Comparison of ENCODE assay signal across 23 cellular contexts in the genomic region with DNA sequence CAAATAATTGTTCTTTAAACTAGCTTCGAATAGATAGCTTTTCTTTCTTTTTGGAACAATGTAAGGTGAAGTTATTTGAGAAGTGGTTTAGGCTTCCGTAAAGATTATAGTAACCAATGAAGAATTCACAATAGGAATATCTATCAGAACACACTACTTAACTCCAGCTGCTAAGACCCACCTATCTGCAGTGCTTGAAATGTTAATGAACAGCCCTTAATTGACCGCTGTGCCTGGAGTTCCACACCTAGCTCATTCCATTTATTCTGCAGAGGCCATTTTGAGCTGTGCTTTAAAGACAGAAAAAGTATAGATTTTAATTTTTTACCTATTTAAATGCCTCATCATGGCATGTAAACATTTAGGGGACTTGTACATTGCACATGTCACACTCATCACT.
A peak's percentile ranks its signal among the peaks of the same experiment; 100 is the strongest.
DNase-seq lines count a peak whose midpoint lies in the region; ATAC-seq and TF ChIP-seq lines count a peak whose summit lies in the region.
"Had no signal": no experiment of that assay in that cellular context is flagged by ENCODE, and none has a peak within 500 bp of the region (broad histone marks: within the 10 kb centered on the region; RNA-seq: fewer than 3 reads in every experiment).

No MANE protein-coding gene starts in this region.

- H3K27ac Mint-ChIP-seq in GM23338, result no peak overlapping the region
- no peak overlapping the region for H3K27ac Mint-ChIP-seq in WTC11
- H3K27ac Mint-ChIP-seq in glutamatergic neuron (ENCODE audit: unreplicated experiment), result peak overlapping the region; percentile 8
- H3K27ac Mint-ChIP-seq: CD4-positive, alpha-beta memory T cell; CD4-positive, CD25-positive, alpha-beta regulatory T cell; CD8-positive, alpha-beta memory T cell had no signal

- no peaks in the 10 kb centered on the region for H3K9me2 ChIP-seq in GM23338 (ENCODE audit: insufficient read depth)

- POLR2A ChIA-PET in WTC11 (lab: Charles Lee), result interaction anchor here (0.6 kb wide), 1 partner anchor 868 kb away, joined by 3 read pairs; no protein-coding TSS in a partner anchor

- no peak for DNase-seq in GM23338 (ENCODE audit: low spot score)
- DNase-seq in WTC11 (ENCODE audit: low spot score), result no peak
- no peak for DNase-seq in glutamatergic neuron
- no peak for DNase-seq in gastrocnemius medialis
- DNase-seq in DMS53 treated with DMSO at 0.1 percent for 48 hours (lab: John Stamatoyannopoulos, UW; ENCODE audit: unreplicated experiment), result no peak
- DNase-seq in NCI-H345 treated with DMSO at 0.1 percent for 48 hours (lab: John Stamatoyannopoulos, UW; ENCODE audit: unreplicated experiment), result no peak
- DNase-seq: 8988T; ACHN; BE2C; C1 segment of cervical spinal cord; CD4-positive, alpha-beta memory T cell; CD4-positive, CD25-positive, alpha-beta regulatory T cell; CD8-positive, alpha-beta memory T cell; COR-L47; DMS 273 treated with DMSO at 0.1 percent for 48 hours; DMS153; DMS53; DMS79 treated with DMSO at 0.1 percent for 48 hours; GDM1 had no signal

- TF ChIP-seq CTCF in GM23338 (conservative IDR thresholded peaks at IDR 0.05; ENCODE audit: low read depth in 2 of 2) (no peak), WTC11 (IDR thresholded peaks at IDR 0.05) (no peak), glutamatergic neuron (IDR thresholded peaks at IDR 0.05; ENCODE audit: partially characterized antibody, unreplicated experiment) (no peak), gastrocnemius medialis (IDR thresholded peaks at IDR 0.05 in 4 of 5, conservative IDR thresholded peaks at IDR 0.05 in 1 of 5) (no peak)

- H3K9me3 Mint-ChIP-seq in GM23338, result no peaks in the 10 kb centered on the region
- no peaks in the 10 kb centered on the region for H3K9me3 Mint-ChIP-seq in WTC11
- peaks cover 9% of the 10 kb centered on the region for H3K9me3 Mint-ChIP-seq in glutamatergic neuron (ENCODE audit: unreplicated experiment)
- H3K9me3 Mint-ChIP-seq: CD4-positive, alpha-beta memory T cell; CD4-positive, CD25-positive, alpha-beta regulatory T cell; CD8-positive, alpha-beta memory T cell had no signal

- CTCF ChIA-PET in WTC11 (lab: Charles Lee), result no interaction called here

- H3K36me3 ChIP-seq in GM23338 (ENCODE audit: insufficient read depth), result no peaks in the 10 kb centered on the region
- no peaks in the 10 kb centered on the region for H3K36me3 ChIP-seq in gastrocnemius medialis
- H3K36me3 ChIP-seq: BE2C, BLaER1 had no signal

- no peaks in the 10 kb centered on the region for H4K20me1 ChIP-seq in GM23338 (replicated peaks; ENCODE audit: insufficient read depth)
- H4K20me1 ChIP-seq: BLaER1 had no signal

- in situ Hi-C loops in gastrocnemius medialis (cut with MboI; ENCODE audit: low sequenced_read_pairs in 4 of 4), result no loop called here

- H3K4me1 ChIP-seq in GM23338 (ENCODE audit: insufficient read depth) (no peaks in the 10 kb centered on the region; the same call in none of the 2 replicates), gastrocnemius medialis (no peaks in the 10 kb centered on the region)
- H3K4me1 ChIP-seq: BE2C had no signal

- H3K4me1 Mint-ChIP-seq in GM23338 (peaks cover 9% of the 10 kb centered on the region), WTC11 (peaks cover 28% of the 10 kb centered on the region), glutamatergic neuron (ENCODE audit: low read depth, unreplicated experiment) (peaks cover 23% of the 10 kb centered on the region)
- H3K4me1 Mint-ChIP-seq: CD4-positive, alpha-beta memory T cell; CD4-positive, CD25-positive, alpha-beta regulatory T cell; CD8-positive, alpha-beta memory T cell had no signal

- H3K4me2 ChIP-seq in GM23338, result no peak overlapping the region
- H3K4me2 ChIP-seq: BLaER1 had no signal

- no peak for TF ChIP-seq POLR2A in gastrocnemius medialis (IDR thresholded peaks at IDR 0.05)

- H3K4me3 ChIP-seq in GM23338 (no peak overlapping the region), gastrocnemius medialis (no peak overlapping the region)
- H3K4me3 ChIP-seq: BLaER1, GM12878 had no signal

- no peak overlapping the region for H3K27ac ChIP-seq in GM23338 (ENCODE audit: low read depth)
- H3K27ac ChIP-seq in gastrocnemius medialis, result no peak overlapping the region
- H3K27ac ChIP-seq: BLaER1 had no signal

- H3K9me3 ChIP-seq in gastrocnemius medialis, result no peaks in the 10 kb centered on the region
- H3K9me3 ChIP-seq: BE2C, BLaER1 had no signal

- H3K79me2 ChIP-seq in GM23338 (replicated peaks; ENCODE audit: insufficient read depth), result no peaks in the 10 kb centered on the region

- no peaks in the 10 kb centered on the region for H3K27me3 ChIP-seq in GM23338 (ENCODE audit: insufficient read depth)
- no peaks in the 10 kb centered on the region for H3K27me3 ChIP-seq in gastrocnemius medialis
- H3K27me3 ChIP-seq: BLaER1 had no signal

- intact Hi-C loops in gastrocnemius medialis (cut with DNase I; ENCODE audit: low total_unique reads), result no loop called here

- H2AFZ ChIP-seq in GM23338, result no peak overlapping the region

- no peak overlapping the region for H3K4me3 Mint-ChIP-seq in GM23338
- no peak overlapping the region for H3K4me3 Mint-ChIP-seq in WTC11
- H3K4me3 Mint-ChIP-seq in glutamatergic neuron (ENCODE audit: unreplicated experiment), result no peak overlapping the region
- H3K4me3 Mint-ChIP-seq: CD14-positive monocyte; CD4-positive, alpha-beta memory T cell; CD4-positive, CD25-positive, alpha-beta regulatory T cell; CD8-positive, alpha-beta memory T cell had no signal

- no peaks in the 10 kb centered on the region for H3K36me3 Mint-ChIP-seq in GM23338 (ENCODE audit: low read depth)
- H3K36me3 Mint-ChIP-seq in WTC11, result no peaks in the 10 kb centered on the region
- H3K36me3 Mint-ChIP-seq in glutamatergic neuron (ENCODE audit: unreplicated experiment), result peaks cover 11% of the 10 kb centered on the region
- H3K36me3 Mint-ChIP-seq: CD14-positive monocyte; CD4-positive, alpha-beta memory T cell; CD4-positive, CD25-positive, alpha-beta regulatory T cell; CD8-positive, alpha-beta memory T cell had no signal

- no peaks in the 10 kb centered on the region for H3F3A ChIP-seq in GM23338 (replicated peaks; ENCODE audit: low read depth)

- ATAC-seq in GM23338 (peak; percentile 34; the same call in 1 of the 3 replicates), WTC11 (peak; percentile 63), gastrocnemius medialis (no peak), HG02840 (IDR thresholded peaks at IDR 0.05; ENCODE audit: low FRiP score, unreplicated experiment) (no peak)
- ATAC-seq: GM12878 had no signal

- H3K27me3 Mint-ChIP-seq in GM23338 (ENCODE audit: insufficient read depth, low read depth, poor library complexity) (no peaks in the 10 kb centered on the region), WTC11 (ENCODE audit: low read depth) (peaks cover 17% of the 10 kb centered on the region), glutamatergic neuron (ENCODE audit: unreplicated experiment) (peaks cover 6% of the 10 kb centered on the region)
- H3K27me3 Mint-ChIP-seq: CD4-positive, CD25-positive, alpha-beta regulatory T cell had no signal

TF ChIP-seq in GM23338, 12 proteins besides CTCF, POLR2A, EP300 and RAD21 (continues in another document):
- TF ChIP-seq JUNB (IDR thresholded peaks at IDR 0.05; ENCODE audit: unreplicated experiment), result no peak

TF ChIP-seq in WTC11, 78 proteins besides CTCF, POLR2A, EP300 and RAD21 (continues in another document):
- TF ChIP-seq KAT7 (CRISPR knock-in tag; IDR thresholded peaks at IDR 0.05; ENCODE audit: borderline replicate concordance) (no peak), NR1H2 (CRISPR knock-in tag; IDR thresholded peaks at IDR 0.05) (no peak)
- TF ChIP-seq, protein P1, sequence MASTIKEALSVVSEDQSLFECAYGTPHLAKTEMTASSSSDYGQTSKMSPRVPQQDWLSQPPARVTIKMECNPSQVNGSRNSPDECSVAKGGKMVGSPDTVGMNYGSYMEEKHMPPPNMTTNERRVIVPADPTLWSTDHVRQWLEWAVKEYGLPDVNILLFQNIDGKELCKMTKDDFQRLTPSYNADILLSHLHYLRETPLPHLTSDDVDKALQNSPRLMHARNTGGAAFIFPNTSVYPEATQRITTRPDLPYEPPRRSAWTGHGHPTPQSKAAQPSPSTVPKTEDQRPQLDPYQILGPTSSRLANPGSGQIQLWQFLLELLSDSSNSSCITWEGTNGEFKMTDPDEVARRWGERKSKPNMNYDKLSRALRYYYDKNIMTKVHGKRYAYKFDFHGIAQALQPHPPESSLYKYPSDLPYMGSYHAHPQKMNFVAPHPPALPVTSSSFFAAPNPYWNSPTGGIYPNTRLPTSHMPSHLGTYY (CRISPR knock-in tag; IDR thresholded peaks at IDR 0.05), result no peak
- TF ChIP-seq, protein P2, sequence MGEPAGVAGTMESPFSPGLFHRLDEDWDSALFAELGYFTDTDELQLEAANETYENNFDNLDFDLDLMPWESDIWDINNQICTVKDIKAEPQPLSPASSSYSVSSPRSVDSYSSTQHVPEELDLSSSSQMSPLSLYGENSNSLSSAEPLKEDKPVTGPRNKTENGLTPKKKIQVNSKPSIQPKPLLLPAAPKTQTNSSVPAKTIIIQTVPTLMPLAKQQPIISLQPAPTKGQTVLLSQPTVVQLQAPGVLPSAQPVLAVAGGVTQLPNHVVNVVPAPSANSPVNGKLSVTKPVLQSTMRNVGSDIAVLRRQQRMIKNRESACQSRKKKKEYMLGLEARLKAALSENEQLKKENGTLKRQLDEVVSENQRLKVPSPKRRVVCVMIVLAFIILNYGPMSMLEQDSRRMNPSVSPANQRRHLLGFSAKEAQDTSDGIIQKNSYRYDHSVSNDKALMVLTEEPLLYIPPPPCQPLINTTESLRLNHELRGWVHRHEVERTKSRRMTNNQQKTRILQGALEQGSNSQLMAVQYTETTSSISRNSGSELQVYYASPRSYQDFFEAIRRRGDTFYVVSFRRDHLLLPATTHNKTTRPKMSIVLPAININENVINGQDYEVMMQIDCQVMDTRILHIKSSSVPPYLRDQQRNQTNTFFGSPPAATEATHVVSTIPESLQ (CRISPR knock-in tag; IDR thresholded peaks at IDR 0.05), result no peak
- TF ChIP-seq, protein P3, sequence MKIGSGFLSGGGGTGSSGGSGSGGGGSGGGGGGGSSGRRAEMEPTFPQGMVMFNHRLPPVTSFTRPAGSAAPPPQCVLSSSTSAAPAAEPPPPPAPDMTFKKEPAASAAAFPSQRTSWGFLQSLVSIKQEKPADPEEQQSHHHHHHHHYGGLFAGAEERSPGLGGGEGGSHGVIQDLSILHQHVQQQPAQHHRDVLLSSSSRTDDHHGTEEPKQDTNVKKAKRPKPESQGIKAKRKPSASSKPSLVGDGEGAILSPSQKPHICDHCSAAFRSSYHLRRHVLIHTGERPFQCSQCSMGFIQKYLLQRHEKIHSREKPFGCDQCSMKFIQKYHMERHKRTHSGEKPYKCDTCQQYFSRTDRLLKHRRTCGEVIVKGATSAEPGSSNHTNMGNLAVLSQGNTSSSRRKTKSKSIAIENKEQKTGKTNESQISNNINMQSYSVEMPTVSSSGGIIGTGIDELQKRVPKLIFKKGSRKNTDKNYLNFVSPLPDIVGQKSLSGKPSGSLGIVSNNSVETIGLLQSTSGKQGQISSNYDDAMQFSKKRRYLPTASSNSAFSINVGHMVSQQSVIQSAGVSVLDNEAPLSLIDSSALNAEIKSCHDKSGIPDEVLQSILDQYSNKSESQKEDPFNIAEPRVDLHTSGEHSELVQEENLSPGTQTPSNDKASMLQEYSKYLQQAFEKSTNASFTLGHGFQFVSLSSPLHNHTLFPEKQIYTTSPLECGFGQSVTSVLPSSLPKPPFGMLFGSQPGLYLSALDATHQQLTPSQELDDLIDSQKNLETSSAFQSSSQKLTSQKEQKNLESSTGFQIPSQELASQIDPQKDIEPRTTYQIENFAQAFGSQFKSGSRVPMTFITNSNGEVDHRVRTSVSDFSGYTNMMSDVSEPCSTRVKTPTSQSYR (CRISPR knock-in tag; IDR thresholded peaks at IDR 0.05), result no peak

Comparison
In these comparisons a context has a peak if more than half of its experiments do, and no peak if none do; other contexts are left out.
1. ATAC-seq: peak in GM23338 (single experiment) and WTC11 (single experiment); none in gastrocnemius medialis (0 of 2) and HG02840 (single experiment).